In the genomic region with DNA sequence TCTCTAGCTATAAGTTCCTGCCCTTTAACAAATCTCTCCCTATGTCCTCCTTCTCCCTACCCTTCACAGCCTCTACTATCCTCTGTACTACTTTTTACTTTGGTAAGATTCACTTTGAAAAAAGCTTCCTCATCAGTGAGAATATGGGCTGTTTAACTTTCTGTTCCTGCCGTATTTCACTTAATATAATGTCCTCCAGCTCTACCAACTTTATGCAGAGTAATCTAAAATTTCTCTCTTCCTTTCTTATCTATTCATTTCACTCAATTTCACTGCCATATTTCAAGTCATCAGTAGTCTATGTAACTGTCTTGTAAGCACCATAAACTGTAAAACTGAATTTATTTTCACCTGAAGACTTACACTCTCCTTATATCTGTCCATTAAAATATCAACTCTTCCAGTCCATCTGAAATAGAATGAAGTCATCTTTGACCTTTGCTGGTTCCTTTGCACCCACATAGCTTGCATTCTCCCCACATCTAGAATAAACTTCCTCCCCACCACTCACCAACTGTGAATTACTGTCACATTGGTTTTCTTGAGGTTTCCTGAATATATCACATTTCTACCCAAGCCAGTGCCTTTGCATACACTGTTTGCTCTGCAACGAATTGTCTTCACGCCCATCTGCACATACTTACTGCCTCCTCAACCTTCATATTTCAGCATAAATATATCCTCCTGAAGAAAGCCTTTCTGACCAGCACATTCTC, we compare ENCODE assay signal across 9 cellular contexts. TPM values are rescaled to one million over a fixed set of nuclear protein-coding genes. Genes with fewer than 3 reads are reported as not detected.
DNase-seq lines count a peak whose midpoint lies in the region; ATAC-seq and TF ChIP-seq lines count a peak whose summit lies in the region.
"Had no signal": no experiment of that assay in that cellular context is flagged by ENCODE, and none has a peak within 500 bp of the region (broad histone marks: within the 10 kb centered on the region; RNA-seq: fewer than 3 reads in every experiment).

No MANE protein-coding gene starts in this region.

- no peaks in the 10 kb centered on the region for H3K27me3 Mint-ChIP-seq in naive B cell
- no peaks in the 10 kb centered on the region for H3K27me3 Mint-ChIP-seq in mesothelial cell of epicardium (ENCODE audit: low read depth)

- peaks cover 0 to 13% of the 10 kb centered on the region in 2 donors for H3K36me3 Mint-ChIP-seq in naive B cell
- peaks cover 5% of the 10 kb centered on the region for H3K36me3 Mint-ChIP-seq in mesothelial cell of epicardium

- peak; percentile 93 to 95 for DNase-seq in Kasumi-1 (lab: John Stamatoyannopoulos, UW)
- DNase-seq in naive B cell, result no peak
- DNase-seq in SIG-M5 treated with dmso at 0.1 percent for 504 hours (lab: John Stamatoyannopoulos, UW; ENCODE audit: unreplicated experiment), result no peak
- no peak for DNase-seq in mesothelial cell of epicardium (ENCODE audit: low spot score in 2 of 2, unreplicated experiment in 2 of 2)
- DNase-seq in RPMI8226, result no peak
- DNase-seq: NCI-H510A treated with DMSO at 0.1 percent for 48 hours had no signal

- H3K4me1 Mint-ChIP-seq in naive B cell (peaks cover 16 to 18% (median 17%) of the 10 kb centered on the region in 3 donors), mesothelial cell of epicardium (peaks cover 10% of the 10 kb centered on the region)

- ATAC-seq in GM18868 (IDR thresholded peaks at IDR 0.05; ENCODE audit: unreplicated experiment) (peak; percentile 64), HG02571 (IDR thresholded peaks at IDR 0.05; ENCODE audit: unreplicated experiment) (peak; percentile 59), naive B cell (ENCODE audit: low read depth in 2 of 2) (no peak), HG02970 (IDR thresholded peaks at IDR 0.05; ENCODE audit: low FRiP score, unreplicated experiment) (no peak)

- peak overlapping the region in 4 of 6 donors; percentile 3 to 68 (median 25) for H3K27ac Mint-ChIP-seq in naive B cell
- H3K27ac Mint-ChIP-seq in mesothelial cell of epicardium, result no peak overlapping the region

- H3K4me3 Mint-ChIP-seq in naive B cell, result peak overlapping the region in 2 of 8 donors; percentile 1 to 25
- H3K4me3 Mint-ChIP-seq in mesothelial cell of epicardium, result no peak overlapping the region

- no peak for TF ChIP-seq CTCF in mesothelial cell of epicardium (IDR thresholded peaks at IDR 0.05; ENCODE audit: unreplicated experiment)

- H3K9me3 Mint-ChIP-seq in naive B cell, result no peaks in the 10 kb centered on the region
- no peaks in the 10 kb centered on the region for H3K9me3 Mint-ChIP-seq in mesothelial cell of epicardium

RNA-seq across cellular contexts. Expression of a gene that starts 54.6 kb away (rescaled TPM):
- polyA plus RNA-seq in naive B cell (ENCODE audit: low read depth in 6 of 6), result 10 to 100 TPM; 15.9 to 49.3 (median 32.7) TPM
- 15.4 to 16.6 TPM (median 16.0 TPM) in 3 replicates for total RNA-seq in mesothelial cell of epicardium

Comparison
In these comparisons a context has a peak if more than half of its experiments do, and no peak if none do; other contexts are left out.
1. ATAC-seq: peak in GM18868 (single experiment) and HG02571 (single experiment); none in naive B cell (0 of 2) and HG02970 (single experiment).
2. DNase-seq: peak in Kasumi-1 (2 of 2); none in naive B cell (single experiment), SIG-M5 treated with dmso at 0.1 percent for 504 hours (single experiment), mesothelial cell of epicardium (0 of 2) and RPMI8226 (single experiment).